ENCODE assay signal across 14 cellular contexts in the genomic region with DNA sequence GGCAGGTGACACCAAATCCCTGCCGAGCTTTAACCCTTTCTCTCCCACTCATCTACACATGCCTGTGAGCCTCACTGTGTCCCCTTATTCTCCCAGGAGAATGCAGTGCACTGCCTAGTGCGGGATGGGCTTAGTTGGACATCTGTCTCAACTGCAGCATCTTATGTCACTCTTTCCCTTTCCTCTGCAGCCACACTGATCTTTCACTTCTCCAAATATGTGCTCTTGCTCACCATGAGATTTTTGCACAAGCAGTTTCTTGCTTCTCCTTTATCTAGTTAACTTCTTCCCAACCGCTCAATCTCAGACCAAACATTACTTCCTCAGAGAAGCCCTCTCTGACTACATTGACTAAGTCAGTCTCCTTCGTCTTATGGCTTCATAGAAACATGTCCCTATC.
A peak's percentile ranks its signal among the peaks of the same experiment; 100 is the strongest.
DNase-seq lines count a peak whose midpoint lies in the region; ATAC-seq and TF ChIP-seq lines count a peak whose summit lies in the region.
"Had no signal": no experiment of that assay in that cellular context is flagged by ENCODE, and none has a peak within 500 bp of the region (broad histone marks: within the 10 kb centered on the region; RNA-seq: fewer than 3 reads in every experiment).

No MANE protein-coding gene starts in this region.

- no peak overlapping the region for H3K27ac Mint-ChIP-seq in CD4-positive, alpha-beta T cell
- H3K27ac Mint-ChIP-seq: activated CD4-positive, alpha-beta T cell treated with anti-CD3 and anti-CD28 coated beads, Interleukin-2, amount 10 ng/mL, durations not matched to agents 24 days and 14 days; activated naive CD4-positive, alpha-beta T cell treated with anti-CD3 and anti-CD28 coated beads for 36 hours had no signal

- H3K4me1 Mint-ChIP-seq in CD4-positive, alpha-beta T cell (ENCODE audit: low read depth), result no peaks in the 10 kb centered on the region

- no peaks in the 10 kb centered on the region for H3K36me3 Mint-ChIP-seq in CD4-positive, alpha-beta T cell (ENCODE audit: low read depth)

- no peaks in the 10 kb centered on the region for H3K9me3 Mint-ChIP-seq in CD4-positive, alpha-beta T cell
- H3K9me3 Mint-ChIP-seq: activated naive CD4-positive, alpha-beta T cell treated with anti-CD3 and anti-CD28 coated beads for 36 hours had no signal

- CTCF ChIA-PET in CD4-positive, alpha-beta T cell (lab: Charles Lee), result no interaction called here

- intact Hi-C loops in CD4-positive, alpha-beta T cell (cut with DNase I, micrococcal nuclease), result no loop called here

- DNase-seq in NOMO-1 treated with DMSO at 0.1 percent for 48 hours (lab: John Stamatoyannopoulos, UW; ENCODE audit: unreplicated experiment) (peak; percentile 98), medulla oblongata (ENCODE audit: extremely low spot score) (peak; percentile 80), NCI-H2107 treated with DMSO at 0.1 percent for 48 hours (lab: John Stamatoyannopoulos, UW; ENCODE audit: unreplicated experiment) (no peak), cerebellar nuclear complex (lab: John Stamatoyannopoulos, UW) (no peak)
- DNase-seq in CD4-positive, alpha-beta T cell, result no peak
- DNase-seq: activated CD4-positive, alpha-beta T cell treated with anti-CD3 and anti-CD28 coated beads, Interleukin-2, amount 10 ng/mL, durations not matched to agents 24 days and 14 days; activated naive CD4-positive, alpha-beta T cell treated with anti-CD3 and anti-CD28 coated beads for 36 hours; foreskin fibroblast; NCI-H446 treated with DMSO at 0.1 percent for 48 hours; occipital lobe; stimulated activated CD4-positive, alpha-beta T cell treated with anti-CD3 and anti-CD28 coated beads, Interleukin-2, amount 100 ng/mL, for 24 hours had no signal

- H3K27me3 Mint-ChIP-seq in CD4-positive, alpha-beta T cell, result no peaks in the 10 kb centered on the region
- H3K27me3 Mint-ChIP-seq: activated CD4-positive, alpha-beta T cell treated with anti-CD3 and anti-CD28 coated beads, Interleukin-2, amount 10 ng/mL, durations not matched to agents 24 days and 14 days had no signal

- peak; percentile 72 for ATAC-seq in GM18502 (IDR thresholded peaks at IDR 0.05; ENCODE audit: poor library complexity, unreplicated experiment)
- peak; percentile 48 for ATAC-seq in GM21825 (IDR thresholded peaks at IDR 0.05; ENCODE audit: unreplicated experiment)
- no peak for ATAC-seq in CD4-positive, alpha-beta T cell (ENCODE audit: poor library complexity)
- no peak for ATAC-seq in HG02973 (IDR thresholded peaks at IDR 0.05; ENCODE audit: unreplicated experiment)

- no peak overlapping the region for H3K4me3 Mint-ChIP-seq in CD4-positive, alpha-beta T cell
- H3K4me3 Mint-ChIP-seq: activated CD4-positive, alpha-beta T cell treated with anti-CD3 and anti-CD28 coated beads, Interleukin-2, amount 10 ng/mL, durations not matched to agents 24 days and 14 days; activated naive CD4-positive, alpha-beta T cell treated with anti-CD3 and anti-CD28 coated beads for 36 hours had no signal

- no peaks in the 10 kb centered on the region for H3K27me3 ChIP-seq in CD4-positive, alpha-beta T cell (ENCODE audit: control insufficient read depth, insufficient read depth, low read length)

- H3K27ac ChIP-seq in CD4-positive, alpha-beta T cell (ENCODE audit: low read depth, low read length), result no peak overlapping the region

- no peak for TF ChIP-seq CTCF in CD4-positive, alpha-beta T cell (IDR thresholded peaks at IDR 0.05)

- no peaks in the 10 kb centered on the region for H3K9me3 ChIP-seq in CD4-positive, alpha-beta T cell (ENCODE audit: control insufficient read depth, low read length)

- POLR2A ChIA-PET in CD4-positive, alpha-beta T cell (lab: Charles Lee), result no interaction called here

Comparison
In these comparisons a context has a peak if more than half of its experiments do, and no peak if none do; other contexts are left out.
1. ATAC-seq: peak in GM18502 (single experiment) and GM21825 (single experiment); none in CD4-positive, alpha-beta T cell (single experiment) and HG02973 (single experiment).
2. DNase-seq: peak in NOMO-1 treated with DMSO at 0.1 percent for 48 hours (single experiment) and medulla oblongata (single experiment); none in NCI-H2107 treated with DMSO at 0.1 percent for 48 hours (single experiment), cerebellar nuclear complex (0 of 2) and CD4-positive, alpha-beta T cell (0 of 10).